In genomic region chr14:94081386-94081820, GRCh38 we compare ENCODE assay signal across 8 cellular contexts. TPM values are rescaled to one million over a fixed set of nuclear protein-coding genes. Genes with fewer than 3 reads are reported as not detected.
A peak's percentile ranks its signal among the peaks of the same experiment; 100 is the strongest.
DNase-seq lines count a peak whose midpoint lies in the region; ATAC-seq, FAIRE-seq and TF ChIP-seq lines count a peak whose summit lies in the region.

No MANE protein-coding gene starts in this region.

- TF ChIP-seq CTCF in BE2C (IDR thresholded peaks at IDR 0.05; ENCODE audit: low read depth, low read length) (no peak), kidney (IDR thresholded peaks at IDR 0.05; ENCODE audit: borderline replicate concordance, extremely low read depth, insufficient read depth) (no peak)

- H3K36me3 ChIP-seq in BE2C, result peaks cover 29% of the 10 kb centered on the region
- H3K36me3 ChIP-seq in kidney (ENCODE audit: control insufficient read depth in 1 of 2, insufficient read depth in 2 of 2, low read length in 2 of 2), result peaks cover 6 to 19% of the 10 kb centered on the region in 2 donors
- H3K36me3 ChIP-seq in thymus (ENCODE audit: control insufficient read depth, insufficient read depth), result peaks cover 12% of the 10 kb centered on the region

- intact Hi-C loops in kidney (cut with DNase I), result no loop called here

- POLR2A ChIA-PET in activated naive CD8-positive, alpha-beta T cell treated with anti-CD3 and anti-CD28 coated beads, Interleukin-2, amount 10 ng/mL, durations not matched to agents 7 days and 5 days (lab: Charles Lee), result interaction anchor here (0.5 to 4.3 kb wide), 14 partner anchors 10 to 118 kb away, joined by 3 to 26 read pairs (median 4); partner anchors contain the start of genes IFI27 and OTUB2

- H3K4me3 Mint-ChIP-seq in activated naive CD8-positive, alpha-beta T cell treated with anti-CD3 and anti-CD28 coated beads, Interleukin-2, amount 10 ng/mL, durations not matched to agents 7 days and 5 days, result peak overlapping the region; percentile 99

- H3K4me3 ChIP-seq in BE2C (ENCODE audit: low read depth, low read length) (peak overlapping the region; percentile 99), kidney (ENCODE audit: low read length in 2 of 2) (peak overlapping the region; percentile 97), thymus (ENCODE audit: low read length) (peak overlapping the region; percentile 99)

- H3K27ac Mint-ChIP-seq in activated naive CD8-positive, alpha-beta T cell treated with anti-CD3 and anti-CD28 coated beads, Interleukin-2, amount 10 ng/mL, durations not matched to agents 7 days and 5 days, result peak overlapping the region; percentile 100

- H3K9me3 ChIP-seq in BE2C (no peaks in the 10 kb centered on the region), kidney (ENCODE audit: control insufficient read depth in 1 of 2, low read length in 2 of 2) (no peaks in the 10 kb centered on the region), thymus (ENCODE audit: control insufficient read depth) (no peaks in the 10 kb centered on the region)

- ATAC-seq in GM19351 (IDR thresholded peaks at IDR 0.05; ENCODE audit: unreplicated experiment), result peak; percentile 24
- ATAC-seq in HG03457 (IDR thresholded peaks at IDR 0.05; ENCODE audit: unreplicated experiment), result peak; percentile 18
- ATAC-seq in activated naive CD8-positive, alpha-beta T cell treated with anti-CD3 and anti-CD28 coated beads, Interleukin-2, amount 10 ng/mL, durations not matched to agents 7 days and 5 days (ENCODE audit: low read depth), result peak; percentile 24

- H3K27me3 Mint-ChIP-seq in activated naive CD8-positive, alpha-beta T cell treated with anti-CD3 and anti-CD28 coated beads, Interleukin-2, amount 10 ng/mL, durations not matched to agents 7 days and 5 days, result no peaks in the 10 kb centered on the region

- H3K36me3 Mint-ChIP-seq in activated naive CD8-positive, alpha-beta T cell treated with anti-CD3 and anti-CD28 coated beads, Interleukin-2, amount 10 ng/mL, durations not matched to agents 7 days and 5 days, result peaks cover 50% of the 10 kb centered on the region

- H3K9ac ChIP-seq in kidney (ENCODE audit: low read length in 2 of 2), result peak overlapping the region; percentile 82 to 97

- H3K27me3 ChIP-seq in BE2C (no peaks in the 10 kb centered on the region), thymus (ENCODE audit: control insufficient read depth, insufficient read depth) (no peaks in the 10 kb centered on the region)

- peak overlapping the region; percentile 88 to 90 for H3K27ac ChIP-seq in kidney (ENCODE audit: low read depth in 2 of 2, low read length in 2 of 2)
- peak overlapping the region; percentile 98 for H3K27ac ChIP-seq in thymus (ENCODE audit: low read depth)

- peaks cover 6% of the 10 kb centered on the region; the same call in 1 of the 2 replicates for H3K4me1 ChIP-seq in BE2C
- peaks cover 22 to 26% of the 10 kb centered on the region in 2 donors for H3K4me1 ChIP-seq in kidney (ENCODE audit: control insufficient read depth in 1 of 2, insufficient read depth in 1 of 2, low read depth in 1 of 2, low read length in 2 of 2)
- H3K4me1 ChIP-seq in thymus (ENCODE audit: control insufficient read depth, insufficient read depth, low read length), result peaks cover 24% of the 10 kb centered on the region

- WGBS in thymus, result under 1% methylated on average over 19 of the region's 19 CpGs

- no peak for DNase-seq in BE2C
- DNase-seq in activated naive CD8-positive, alpha-beta T cell treated with anti-CD3 and anti-CD28 coated beads, Interleukin-2, amount 10 ng/mL, durations not matched to agents 7 days and 5 days, result no peak
- DNase-seq in kidney, result no peak
- no peak for DNase-seq in NCI-H2227 (lab: John Stamatoyannopoulos, UW; ENCODE audit: unreplicated experiment)
- DNase-seq in GM19240 (ENCODE audit: insufficient read length, low spot score), result no peak

- H3K9me3 Mint-ChIP-seq in activated naive CD8-positive, alpha-beta T cell treated with anti-CD3 and anti-CD28 coated beads, Interleukin-2, amount 10 ng/mL, durations not matched to agents 7 days and 5 days, result peaks cover 2% of the 10 kb centered on the region

- FAIRE-seq in kidney (lab: Jason Lieb, UNC), result no peak

- peaks cover 38% of the 10 kb centered on the region for H3K4me1 Mint-ChIP-seq in activated naive CD8-positive, alpha-beta T cell treated with anti-CD3 and anti-CD28 coated beads, Interleukin-2, amount 10 ng/mL, durations not matched to agents 7 days and 5 days

RNA-seq across cellular contexts. Expression of gene IFI27L1, which starts 0.3 kb away (rescaled TPM):
- 23.1 TPM for polyA plus RNA-seq in BE2C (2012; ENCODE audit: insufficient read depth, insufficient read length, low read depth)
- 10 to 100 TPM; 36.1 to 39.8 TPM for total RNA-seq in activated naive CD8-positive, alpha-beta T cell treated with anti-CD3 and anti-CD28 coated beads, Interleukin-2, amount 10 ng/mL, durations not matched to agents 7 days and 5 days
- 22.5 TPM for total RNA-seq in kidney
- polyA plus RNA-seq in kidney (ENCODE audit: insufficient read depth, low read depth, low replicate concordance), result 30.6 TPM
- polyA plus RNA-seq in thymus, result 16.7 TPM

RNA-seq across cellular contexts. Expression of gene DDX24, which starts 0.4 kb away (rescaled TPM):
- polyA plus RNA-seq in BE2C (2012; ENCODE audit: insufficient read depth, insufficient read length, low read depth), result 209 TPM
- 100 to 1,000 TPM; 232 to 237 TPM for total RNA-seq in activated naive CD8-positive, alpha-beta T cell treated with anti-CD3 and anti-CD28 coated beads, Interleukin-2, amount 10 ng/mL, durations not matched to agents 7 days and 5 days
- total RNA-seq in kidney, result 193 TPM
- polyA plus RNA-seq in kidney (ENCODE audit: insufficient read depth, low read depth, low replicate concordance) (139 TPM), thymus (103 TPM)

RNA-seq across cellular contexts. Expression of gene IFI27, which starts 29.1 kb away (rescaled TPM):
- 9.5 TPM for polyA plus RNA-seq in BE2C (2012; ENCODE audit: insufficient read depth, insufficient read length, low read depth)
- total RNA-seq in activated naive CD8-positive, alpha-beta T cell treated with anti-CD3 and anti-CD28 coated beads, Interleukin-2, amount 10 ng/mL, durations not matched to agents 7 days and 5 days, result 100 to 1,000 TPM; 237 to 274 TPM
- 143 TPM for total RNA-seq in kidney
- polyA plus RNA-seq in kidney (ENCODE audit: insufficient read depth, low read depth, low replicate concordance), result 356 TPM
- 839 TPM for polyA plus RNA-seq in thymus

RNA-seq across cellular contexts. Expression of gene IFI27L2, which starts 48.0 kb away (rescaled TPM):
- polyA plus RNA-seq in BE2C (2012; ENCODE audit: insufficient read depth, insufficient read length, low read depth), result 69.4 TPM
- 10 to 100 TPM; 76.4 to 77.9 TPM for total RNA-seq in activated naive CD8-positive, alpha-beta T cell treated with anti-CD3 and anti-CD28 coated beads, Interleukin-2, amount 10 ng/mL, durations not matched to agents 7 days and 5 days
- total RNA-seq in kidney, result 28.2 TPM
- polyA plus RNA-seq in kidney (ENCODE audit: insufficient read depth, low read depth, low replicate concordance), result 223 TPM
- polyA plus RNA-seq in thymus, result 118 TPM

RNA-seq across cellular contexts. Expression of gene OTUB2, which starts 55.3 kb away (rescaled TPM):
- polyA plus RNA-seq in BE2C (2012; ENCODE audit: insufficient read depth, insufficient read length, low read depth), result 1.3 TPM
- total RNA-seq in activated naive CD8-positive, alpha-beta T cell treated with anti-CD3 and anti-CD28 coated beads, Interleukin-2, amount 10 ng/mL, durations not matched to agents 7 days and 5 days, result under 1 TPM; 0.47 to 0.60 TPM
- 1.1 TPM for total RNA-seq in kidney
- 1.6 TPM for polyA plus RNA-seq in kidney (ENCODE audit: insufficient read depth, low read depth, low replicate concordance)
- polyA plus RNA-seq in thymus, result 0.27 TPM
